8 cellular contexts compared by ENCODE assay signal in genomic region chr5:172932313-172933017, GRCh38. TPM values are rescaled to one million over a fixed set of nuclear protein-coding genes. Genes with fewer than 3 reads are reported as not detected.
DNase-seq lines count a peak whose midpoint lies in the region; ATAC-seq, FAIRE-seq and TF ChIP-seq lines count a peak whose summit lies in the region.

No MANE protein-coding gene starts in this region.

- no peak overlapping the region for H3K27ac Mint-ChIP-seq in activated T-helper 2 cell treated with anti-CD3 and anti-CD28 coated beads, Interferon-gamma antibody, Interleukin-2, Interleukin-4, amounts not matched to agents 10 μg/mL and 5 μg/mL and 100 μg/mL, durations not matched to agents 14 hours and 24 hours and 36 hours

- H3K27me3 Mint-ChIP-seq in activated T-helper 2 cell treated with anti-CD3 and anti-CD28 coated beads, Interferon-gamma antibody, Interleukin-2, Interleukin-4, amounts not matched to agents 10 μg/mL and 5 μg/mL and 100 μg/mL, durations not matched to agents 14 hours and 24 hours and 36 hours (ENCODE audit: low read depth) = no peaks in the 10 kb centered on the region

- H3K9me3 Mint-ChIP-seq in activated T-helper 2 cell treated with anti-CD3 and anti-CD28 coated beads, Interferon-gamma antibody, Interleukin-2, Interleukin-4, amounts not matched to agents 10 μg/mL and 5 μg/mL and 100 μg/mL, durations not matched to agents 14 hours and 24 hours and 36 hours = no peaks in the 10 kb centered on the region

- H3K4me3 Mint-ChIP-seq in activated T-helper 2 cell treated with anti-CD3 and anti-CD28 coated beads, Interferon-gamma antibody, Interleukin-2, Interleukin-4, amounts not matched to agents 10 μg/mL and 5 μg/mL and 100 μg/mL, durations not matched to agents 14 hours and 24 hours and 36 hours (ENCODE audit: low read depth) = no peak overlapping the region

- no peak for TF ChIP-seq POLR2A in GM12891 (IDR thresholded peaks at IDR 0.05; ENCODE audit: low read depth, low read length)

- TF ChIP-seq CTCF in foreskin fibroblast (IDR thresholded peaks at IDR 0.05; ENCODE audit: low read depth, low read length) = peak; percentile 91
- peak in 2 of 3 donors; percentile 90 to 94 for TF ChIP-seq CTCF in omental fat pad (IDR thresholded peaks at IDR 0.05)

- no peaks in the 10 kb centered on the region for H3K36me3 Mint-ChIP-seq in activated T-helper 2 cell treated with anti-CD3 and anti-CD28 coated beads, Interferon-gamma antibody, Interleukin-2, Interleukin-4, amounts not matched to agents 10 μg/mL and 5 μg/mL and 100 μg/mL, durations not matched to agents 14 hours and 24 hours and 36 hours (ENCODE audit: low read depth)

- DNase-seq in 8988T (peak; percentile 67), GM12891 (ENCODE audit: insufficient read length, low spot score) (peak; percentile 72), RKO (ENCODE audit: low spot score) (peak; percentile 74), foreskin fibroblast (peak; percentile 53 to 87), omental fat pad (ENCODE audit: low spot score) (peak; percentile 50)
- peak; percentile 59 for DNase-seq in activated T-helper 2 cell treated with anti-CD3 and anti-CD28 coated beads, Interferon-gamma antibody, Interleukin-2, Interleukin-4, amounts not matched to agents 10 μg/mL and 5 μg/mL and 100 μg/mL, durations not matched to agents 14 hours and 24 hours and 36 hours (ENCODE audit: low spot score)

- H3K27ac ChIP-seq in temporal lobe (ENCODE audit: low read depth, low read length) = peak overlapping the region; percentile 7

- peak; percentile 74 for ATAC-seq in HG03460 (IDR thresholded peaks at IDR 0.05; ENCODE audit: unreplicated experiment)
- ATAC-seq in omental fat pad (ENCODE audit: low FRiP score) = peak; percentile 52

- intact Hi-C loops in activated T-helper 2 cell treated with anti-CD3 and anti-CD28 coated beads, Interferon-gamma antibody, Interleukin-2, Interleukin-4, amounts not matched to agents 10 μg/mL and 5 μg/mL and 100 μg/mL, durations not matched to agents 14 hours and 24 hours and 36 hours (cut with micrococcal nuclease) = loop anchor here (1.0 to 5.0 kb wide), 2 partner anchors 160 to 215 kb away; partner anchors contain the start of gene DUSP1

- FAIRE-seq in GM12891 (lab: Jason Lieb, UNC) = peak; percentile 99

- H3K4me1 Mint-ChIP-seq in activated T-helper 2 cell treated with anti-CD3 and anti-CD28 coated beads, Interferon-gamma antibody, Interleukin-2, Interleukin-4, amounts not matched to agents 10 μg/mL and 5 μg/mL and 100 μg/mL, durations not matched to agents 14 hours and 24 hours and 36 hours (ENCODE audit: low read depth) = no peaks in the 10 kb centered on the region

- H3K4me3 ChIP-seq in foreskin fibroblast (ENCODE audit: low read depth in 1 of 2, low read length in 2 of 2) = no peak overlapping the region

TF ChIP-seq in GM12891, 5 proteins besides CTCF, POLR2A, EP300 and RAD21:
- TF ChIP-seq PAX5 (IDR thresholded peaks at IDR 0.05; ENCODE audit: insufficient read depth, low read length, severe bottlenecking) (no peak), POU2F2 (IDR thresholded peaks at IDR 0.05; ENCODE audit: low read depth, low read length) (no peak), SPI1 (IDR thresholded peaks at IDR 0.05; ENCODE audit: low read depth, low read length) (no peak), POLR2AphosphoS5 (IDR thresholded peaks at IDR 0.05; ENCODE audit: low read depth, low read length) (no peak), TAF1 (IDR thresholded peaks at IDR 0.05; ENCODE audit: low read depth, low read length) (no peak)

RNA-seq across cellular contexts. Expression of gene RPL26L1, which starts 26.8 kb away (rescaled TPM):
- 64.5 TPM for polyA plus RNA-seq in GM12891 (2012; ENCODE audit: low read depth, missing spikeins)
- 59.1 and 64.3 TPM in 2 replicates for total RNA-seq in activated T-helper 2 cell treated with anti-CD3 and anti-CD28 coated beads, Interferon-gamma antibody, Interleukin-2, Interleukin-4, amounts not matched to agents 10 μg/mL and 5 μg/mL and 100 μg/mL, durations not matched to agents 14 hours and 24 hours and 36 hours
- 10 to 100 TPM; 20.5 to 29.1 (median 26.1) TPM for total RNA-seq in omental fat pad
- total RNA-seq in temporal lobe = 19.7 TPM

RNA-seq across cellular contexts. Expression of gene ATP6V0E1, which starts 51.1 kb away (rescaled TPM):
- polyA plus RNA-seq in GM12891 (2012; ENCODE audit: low read depth, missing spikeins) = 228 TPM
- 147 and 148 TPM in 2 replicates for total RNA-seq in activated T-helper 2 cell treated with anti-CD3 and anti-CD28 coated beads, Interferon-gamma antibody, Interleukin-2, Interleukin-4, amounts not matched to agents 10 μg/mL and 5 μg/mL and 100 μg/mL, durations not matched to agents 14 hours and 24 hours and 36 hours
- total RNA-seq in omental fat pad = 100 to 1,000 TPM; 174 to 267 (median 238) TPM
- 21.4 TPM for total RNA-seq in temporal lobe
